ENCODE assay signal across 17 cellular contexts in the genomic region with DNA sequence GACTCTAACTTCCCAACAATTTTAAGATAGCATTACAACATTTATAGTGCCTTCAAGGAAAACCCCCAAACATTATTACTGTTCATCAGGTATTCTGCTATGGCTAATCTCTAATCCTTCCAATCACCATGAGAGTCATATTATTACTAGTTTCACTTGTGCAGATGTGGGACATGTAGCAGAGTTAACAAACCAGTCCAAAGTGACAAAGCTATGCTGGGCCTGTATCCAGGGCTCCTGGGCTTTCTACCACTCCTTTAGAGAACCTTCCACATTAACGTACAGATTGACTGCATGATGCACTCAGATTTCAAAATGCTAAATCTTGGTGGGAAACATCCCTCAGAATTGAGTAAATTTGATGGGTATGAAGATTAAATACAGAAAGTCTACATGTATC. TPM values are rescaled to one million over a fixed set of nuclear protein-coding genes. Genes with fewer than 3 reads are reported as not detected.
A peak's percentile ranks its signal among the peaks of the same experiment; 100 is the strongest.
DNase-seq lines count a peak whose midpoint lies in the region; ATAC-seq and TF ChIP-seq lines count a peak whose summit lies in the region.
"Had no signal": no experiment of that assay in that cellular context is flagged by ENCODE, and none has a peak within 500 bp of the region (broad histone marks: within the 10 kb centered on the region; RNA-seq: fewer than 3 reads in every experiment).

No MANE protein-coding gene starts in this region.

- H3K27me3 ChIP-seq in H7 (ENCODE audit: control insufficient read depth, insufficient read depth, low read length) = no peaks in the 10 kb centered on the region
- H3K27me3 ChIP-seq: BLaER1 treated with 17β-estradiol and CSF1 and Interleukin-3, amounts not matched to agents 10 nM and 100 nM had no signal

- H3K4me3 ChIP-seq in H7 (ENCODE audit: insufficient read depth, low read depth, low read length) = no peak overlapping the region
- H3K4me3 ChIP-seq: A549; BLaER1 treated with 17β-estradiol and CSF1 and Interleukin-3, amounts not matched to agents 10 nM and 100 nM had no signal

- H3K27ac Mint-ChIP-seq in activated CD8-positive, alpha-beta memory T cell treated with anti-CD3 and anti-CD28 coated beads, Interleukin-2, amount 10 ng/mL, durations not matched to agents 7 days and 5 days = peak overlapping the region; percentile 18
- H3K27ac Mint-ChIP-seq in natural killer cell (peak overlapping the region; percentile 49 to 51), immature natural killer cell (peak overlapping the region in 4 of 6 donors; percentile 38 to 74 (median 54))
- H3K27ac Mint-ChIP-seq in natural killer cell treated with Interleukin-12 subunit alpha and Interleukin-12 subunit beta and Interleukin-15 and Interleukin-18, amount 100 ng/mL, for 72 hours = no peak overlapping the region
- H3K27ac Mint-ChIP-seq in stimulated activated effector memory CD8-positive, alpha-beta T cell treated with anti-CD3 and anti-CD28 coated beads, Interleukin-12 subunit alpha, Interleukin-12 subunit beta, amount 100 ng/mL, for 72 hours = peak overlapping the region; percentile 0
- H3K27ac Mint-ChIP-seq: B cell had no signal

- no peaks in the 10 kb centered on the region for H3K9me3 Mint-ChIP-seq in activated CD8-positive, alpha-beta memory T cell treated with anti-CD3 and anti-CD28 coated beads, Interleukin-2, amount 10 ng/mL, durations not matched to agents 7 days and 5 days (ENCODE audit: low read depth)
- H3K9me3 Mint-ChIP-seq in natural killer cell = no peaks in the 10 kb centered on the region
- no peaks in the 10 kb centered on the region for H3K9me3 Mint-ChIP-seq in natural killer cell treated with Interleukin-12 subunit alpha and Interleukin-12 subunit beta and Interleukin-15 and Interleukin-18, amount 100 ng/mL, for 72 hours
- no peaks in the 10 kb centered on the region for H3K9me3 Mint-ChIP-seq in immature natural killer cell
- H3K9me3 Mint-ChIP-seq in stimulated activated effector memory CD8-positive, alpha-beta T cell treated with anti-CD3 and anti-CD28 coated beads, Interleukin-12 subunit alpha, Interleukin-12 subunit beta, amount 100 ng/mL, for 72 hours = no peaks in the 10 kb centered on the region
- H3K9me3 Mint-ChIP-seq: CD4-positive, alpha-beta T cell; CD8-positive, alpha-beta memory T cell had no signal

- peaks cover 34% of the 10 kb centered on the region for H3K4me1 Mint-ChIP-seq in activated CD8-positive, alpha-beta memory T cell treated with anti-CD3 and anti-CD28 coated beads, Interleukin-2, amount 10 ng/mL, durations not matched to agents 7 days and 5 days
- peaks cover 1 to 7% of the 10 kb centered on the region in 2 donors for H3K4me1 Mint-ChIP-seq in natural killer cell
- H3K4me1 Mint-ChIP-seq in natural killer cell treated with Interleukin-12 subunit alpha and Interleukin-12 subunit beta and Interleukin-15 and Interleukin-18, amount 100 ng/mL, for 72 hours (ENCODE audit: low read depth in 2 of 2) = peaks cover 12% of the 10 kb centered on the region in 2 donors
- peaks cover 12 to 41% of the 10 kb centered on the region in 2 donors for H3K4me1 Mint-ChIP-seq in immature natural killer cell
- H3K4me1 Mint-ChIP-seq in stimulated activated effector memory CD8-positive, alpha-beta T cell treated with anti-CD3 and anti-CD28 coated beads, Interleukin-12 subunit alpha, Interleukin-12 subunit beta, amount 100 ng/mL, for 72 hours = peaks cover 20% of the 10 kb centered on the region
- H3K4me1 Mint-ChIP-seq: B cell had no signal

- intact Hi-C loops in natural killer cell (cut with micrococcal nuclease) = no loop called here

- no peak for TF ChIP-seq CTCF in natural killer cell (IDR thresholded peaks at IDR 0.05)

- CTCF ChIA-PET in activated CD8-positive, alpha-beta memory T cell treated with anti-CD3 and anti-CD28 coated beads, Interleukin-2, amount 10 ng/mL, durations not matched to agents 7 days and 5 days (lab: Charles Lee) = interaction anchor here (1.4 kb wide), 1 partner anchor 371 kb away, joined by 3 read pairs; no protein-coding TSS in a partner anchor

- H3K4me3 Mint-ChIP-seq in activated CD8-positive, alpha-beta memory T cell treated with anti-CD3 and anti-CD28 coated beads, Interleukin-2, amount 10 ng/mL, durations not matched to agents 7 days and 5 days = no peak overlapping the region
- H3K4me3 Mint-ChIP-seq in natural killer cell (no peak overlapping the region), immature natural killer cell (no peak overlapping the region)
- H3K4me3 Mint-ChIP-seq in natural killer cell treated with Interleukin-12 subunit alpha and Interleukin-12 subunit beta and Interleukin-15 and Interleukin-18, amount 100 ng/mL, for 72 hours = no peak overlapping the region
- no peak overlapping the region for H3K4me3 Mint-ChIP-seq in stimulated activated effector memory CD8-positive, alpha-beta T cell treated with anti-CD3 and anti-CD28 coated beads, Interleukin-12 subunit alpha, Interleukin-12 subunit beta, amount 100 ng/mL, for 72 hours
- H3K4me3 Mint-ChIP-seq: B cell; CD4-positive, alpha-beta T cell; CD8-positive, alpha-beta memory T cell had no signal

- DNase-seq in activated CD8-positive, alpha-beta memory T cell treated with anti-CD3 and anti-CD28 coated beads, Interleukin-2, amount 10 ng/mL, durations not matched to agents 7 days and 5 days = no peak
- no peak for DNase-seq in activated CD8-positive, alpha-beta memory T cell treated with anti-CD3 and anti-CD28 coated beads, Interleukin-2, amount 50 U/mL, for 4 hours
- no peak for DNase-seq in natural killer cell
- DNase-seq in natural killer cell treated with Interleukin-12 subunit alpha and Interleukin-12 subunit beta and Interleukin-15 and Interleukin-18, amount 100 ng/mL, for 72 hours (ENCODE audit: low spot score) = no peak
- DNase-seq in immature natural killer cell = no peak
- DNase-seq in stimulated activated effector memory CD8-positive, alpha-beta T cell treated with anti-CD3 and anti-CD28 coated beads, Interleukin-12 subunit alpha, Interleukin-12 subunit beta, amount 100 ng/mL, for 72 hours (ENCODE audit: low spot score in 2 of 2) = no peak
- DNase-seq in mesenteric fat pad (ENCODE audit: low spot score) = no peak
- DNase-seq in H7 = no peak
- DNase-seq: AML-193; CD4-positive, alpha-beta T cell; CD8-positive, alpha-beta memory T cell; COR-L47; DMS79 treated with DMSO at 0.1 percent for 48 hours; GF-D8 had no signal

- H3K36me3 Mint-ChIP-seq in activated CD8-positive, alpha-beta memory T cell treated with anti-CD3 and anti-CD28 coated beads, Interleukin-2, amount 10 ng/mL, durations not matched to agents 7 days and 5 days = peaks cover 81% of the 10 kb centered on the region
- H3K36me3 Mint-ChIP-seq in natural killer cell (peaks cover 16% of the 10 kb centered on the region), immature natural killer cell (peaks cover 26 to 52% (median 34%) of the 10 kb centered on the region in 3 donors)
- peaks cover 27% of the 10 kb centered on the region for H3K36me3 Mint-ChIP-seq in natural killer cell treated with Interleukin-12 subunit alpha and Interleukin-12 subunit beta and Interleukin-15 and Interleukin-18, amount 100 ng/mL, for 72 hours
- peaks cover 100% of the 10 kb centered on the region for H3K36me3 Mint-ChIP-seq in stimulated activated effector memory CD8-positive, alpha-beta T cell treated with anti-CD3 and anti-CD28 coated beads, Interleukin-12 subunit alpha, Interleukin-12 subunit beta, amount 100 ng/mL, for 72 hours

- no peaks in the 10 kb centered on the region for H3K27me3 Mint-ChIP-seq in activated CD8-positive, alpha-beta memory T cell treated with anti-CD3 and anti-CD28 coated beads, Interleukin-2, amount 10 ng/mL, durations not matched to agents 7 days and 5 days
- H3K27me3 Mint-ChIP-seq in natural killer cell (ENCODE audit: low read depth in 2 of 2) (no peaks in the 10 kb centered on the region), immature natural killer cell (ENCODE audit: low read depth in 3 of 3) (peaks cover 0 to 6% (median 0%) of the 10 kb centered on the region in 3 donors)
- H3K27me3 Mint-ChIP-seq in natural killer cell treated with Interleukin-12 subunit alpha and Interleukin-12 subunit beta and Interleukin-15 and Interleukin-18, amount 100 ng/mL, for 72 hours = no peaks in the 10 kb centered on the region
- H3K27me3 Mint-ChIP-seq: B cell; CD4-positive, alpha-beta T cell; CD8-positive, alpha-beta memory T cell had no signal

- peaks cover 15% of the 10 kb centered on the region for H3K36me3 ChIP-seq in H7 (replicated peaks; ENCODE audit: control insufficient read depth, insufficient read depth, low read length)

- no peak for ATAC-seq in activated CD8-positive, alpha-beta memory T cell treated with anti-CD3 and anti-CD28 coated beads, Interleukin-2, amount 10 ng/mL, durations not matched to agents 7 days and 5 days
- ATAC-seq in natural killer cell = no peak
- ATAC-seq in natural killer cell treated with Interleukin-12 subunit alpha and Interleukin-12 subunit beta and Interleukin-15 and Interleukin-18, amount 100 ng/mL, for 72 hours = no peak
- peak; percentile 49 for ATAC-seq in stimulated activated effector memory CD8-positive, alpha-beta T cell treated with anti-CD3 and anti-CD28 coated beads, Interleukin-12 subunit alpha, Interleukin-12 subunit beta, amount 100 ng/mL, for 72 hours
- ATAC-seq: A549 had no signal

RNA-seq across cellular contexts. Expression of gene CASP3, which starts 16.4 kb away (rescaled TPM):
- 100 to 1,000 TPM in 1 of 2 experiments, 10 to 100 TPM in 1; 70.7 to 116 TPM for total RNA-seq in activated CD8-positive, alpha-beta memory T cell treated with anti-CD3 and anti-CD28 coated beads, Interleukin-2, amount 10 ng/mL, durations not matched to agents 7 days and 5 days
- total RNA-seq in natural killer cell = 10 to 100 TPM; 20.9 to 35.1 (median 30.2) TPM
- 10 to 100 TPM; 65.8 to 96.5 TPM for total RNA-seq in natural killer cell treated with Interleukin-12 subunit alpha and Interleukin-12 subunit beta and Interleukin-15 and Interleukin-18, amount 100 ng/mL, for 72 hours
- polyA plus RNA-seq in immature natural killer cell = 10 to 100 TPM in 2 of 3 donors, 1 to 10 TPM in 1; 8.2 to 20.1 (median 11.9) TPM
- 19.7 TPM for total RNA-seq in mesenteric fat pad
- total RNA-seq in H7 (2014; rRNA removed; shearing (Covaris generic)) = 131 and 143 TPM in 2 replicates

RNA-seq across cellular contexts. Expression of gene PRIMPOL, which starts 16.7 kb away (rescaled TPM):
- 10 to 100 TPM; 21.0 to 25.3 TPM for total RNA-seq in activated CD8-positive, alpha-beta memory T cell treated with anti-CD3 and anti-CD28 coated beads, Interleukin-2, amount 10 ng/mL, durations not matched to agents 7 days and 5 days
- total RNA-seq in natural killer cell (10 to 100 TPM; 13.2 to 17.9 (median 16.9) TPM), mesenteric fat pad (9.8 TPM)
- total RNA-seq in natural killer cell treated with Interleukin-12 subunit alpha and Interleukin-12 subunit beta and Interleukin-15 and Interleukin-18, amount 100 ng/mL, for 72 hours = 10 to 100 TPM; 19.1 to 19.3 TPM
- polyA plus RNA-seq in immature natural killer cell = 10 to 100 TPM; 16.9 to 37.8 (median 21.0) TPM
- 8.5 and 10.4 TPM in 2 replicates for total RNA-seq in H7 (2014; rRNA removed; shearing (Covaris generic))

Comparison
In these comparisons a context has a peak if more than half of its experiments do, and no peak if none do; other contexts are left out.
1. H3K27ac Mint-ChIP-seq: peak in activated CD8-positive, alpha-beta memory T cell treated with anti-CD3 and anti-CD28 coated beads, Interleukin-2, amount 10 ng/mL, durations not matched to agents 7 days and 5 days (single experiment), natural killer cell (2 of 2), immature natural killer cell (4 of 6) and stimulated activated effector memory CD8-positive, alpha-beta T cell treated with anti-CD3 and anti-CD28 coated beads, Interleukin-12 subunit alpha, Interleukin-12 subunit beta, amount 100 ng/mL, for 72 hours (single experiment); none in natural killer cell treated with Interleukin-12 subunit alpha and Interleukin-12 subunit beta and Interleukin-15 and Interleukin-18, amount 100 ng/mL, for 72 hours (0 of 2).